ENCODE assay signal across 1 cellular context in genomic region chr19:2281265-2282061, GRCh38.
TF ChIP-seq lines count a peak whose summit lies in the region.

No MANE protein-coding gene starts in this region.

TF ChIP-seq in GM12891, 5 proteins besides CTCF, POLR2A, EP300 and RAD21:
- 0 out of 2 replicates have a peak, but pooled peaks have one; percentile 32 for TF ChIP-seq SPI1 (IDR thresholded peaks at IDR 0.05; ENCODE audit: low read depth, low read length)
